Comparison of ENCODE assay signal across 10 cellular contexts in genomic region chr19:4709440-4710280, GRCh38. TPM values are rescaled to one million over a fixed set of nuclear protein-coding genes. Genes with fewer than 3 reads are reported as not detected.
DNase-seq lines count a peak whose midpoint lies in the region; ATAC-seq and TF ChIP-seq lines count a peak whose summit lies in the region.
"Had no signal": no experiment of that assay in that cellular context is flagged by ENCODE, and none has a peak within 500 bp of the region (broad histone marks: within the 10 kb centered on the region; RNA-seq: fewer than 3 reads in every experiment).

No MANE protein-coding gene starts in this region.

- ATAC-seq in HG03571 (IDR thresholded peaks at IDR 0.05; ENCODE audit: unreplicated experiment): no peak

- no peak for TF ChIP-seq POLR2A in ovary (IDR thresholded peaks at IDR 0.05)

- H3K36me3 ChIP-seq in adipocyte (ENCODE audit: control insufficient read depth, insufficient read depth, low read length, severe bottlenecking) (peaks cover 36% of the 10 kb centered on the region), iPS-15b (ENCODE audit: control insufficient read depth, insufficient read depth, low read length) (peaks cover 33% of the 10 kb centered on the region), ovary (no peaks in the 10 kb centered on the region)

- intact Hi-C loops in ovary (cut with DNase I): no loop called here

- TF ChIP-seq EP300 in ovary (IDR thresholded peaks at IDR 0.05): no peak

- DNase-seq in M059J (ENCODE audit: low read depth): peak; percentile 19
- DNase-seq in adipocyte (ENCODE audit: low read depth): no peak
- DNase-seq in stimulated activated CD8-positive, alpha-beta memory T cell treated with anti-CD3 and anti-CD28 coated beads, Interleukin-15, amount 100 ng/mL, for 1 hour (ENCODE audit: low read depth): peak; percentile 5
- no peak for DNase-seq in ovary
- no peak for DNase-seq in Kasumi-1 (lab: John Stamatoyannopoulos, UW)
- DNase-seq: activated B cell treated with CpG ODN at 0.5 μM for 24 hours, NCI-H2081 treated with DMSO at 0.1 percent for 48 hours, PC-9 had no signal

- H3K4me1 ChIP-seq in adipocyte (ENCODE audit: control insufficient read depth, insufficient read depth, low read length) (peaks cover 53% of the 10 kb centered on the region), iPS-15b (ENCODE audit: control insufficient read depth, insufficient read depth, low read length) (no peaks in the 10 kb centered on the region), ovary (ENCODE audit: insufficient read depth) (peaks cover 11% of the 10 kb centered on the region)

- no peak for TF ChIP-seq CTCF in ovary (IDR thresholded peaks at IDR 0.05)

- H3K9ac ChIP-seq in adipocyte (ENCODE audit: low read length): peak overlapping the region; percentile 27
- H3K9ac ChIP-seq in iPS-15b (ENCODE audit: low read depth, low read length): peak overlapping the region; percentile 37

- H3K4me3 ChIP-seq in adipocyte (ENCODE audit: low read length): no peak overlapping the region
- H3K4me3 ChIP-seq in iPS-15b (ENCODE audit: low read depth, low read length): no peak overlapping the region
- no peak overlapping the region for H3K4me3 ChIP-seq in ovary
- H3K4me3 ChIP-seq: PC-9 had no signal

- no peak overlapping the region for H3K27ac ChIP-seq in ovary
- H3K27ac ChIP-seq: PC-9 had no signal

- 81 to 89% (median 85%) methylated on average over 20 of the region's 20 CpGs for WGBS in ovary, 3 donors

- H3K9me3 ChIP-seq in adipocyte (ENCODE audit: control insufficient read depth, low read length) (no peaks in the 10 kb centered on the region), iPS-15b (ENCODE audit: control insufficient read depth, insufficient read depth, low read length) (no peaks in the 10 kb centered on the region), ovary (no peaks in the 10 kb centered on the region)

- H3K27me3 ChIP-seq in adipocyte (replicated peaks; ENCODE audit: control insufficient read depth, insufficient read depth, low read length): no peaks in the 10 kb centered on the region
- no peaks in the 10 kb centered on the region for H3K27me3 ChIP-seq in iPS-15b (ENCODE audit: control insufficient read depth, insufficient read depth, low read length)
- H3K27me3 ChIP-seq in ovary: no peaks in the 10 kb centered on the region

RNA-seq across cellular contexts. Expression of gene DPP9, which starts 14.0 kb away (rescaled TPM):
- total RNA-seq in M059J (2014; rRNA removed; shearing (Covaris generic)): 67.0 and 71.4 TPM in 2 replicates
- 10 to 100 TPM; 26.9 to 69.5 (median 44.3) TPM for total RNA-seq in ovary
- 10 to 100 TPM; 14.4 to 29.3 TPM for polyA plus RNA-seq in ovary

RNA-seq across cellular contexts. Expression of gene MYDGF, which starts 39.5 kb away (rescaled TPM):
- 276 and 367 TPM in 2 replicates for total RNA-seq in M059J (2014; rRNA removed; shearing (Covaris generic))
- 10 to 100 TPM; 28.6 to 76.1 (median 59.4) TPM for total RNA-seq in ovary
- polyA plus RNA-seq in ovary: 10 to 100 TPM; 44.5 to 85.4 TPM

Comparison
In these comparisons a context has a peak if more than half of its experiments do, and no peak if none do; other contexts are left out.
1. DNase-seq: peak in M059J (single experiment) and stimulated activated CD8-positive, alpha-beta memory T cell treated with anti-CD3 and anti-CD28 coated beads, Interleukin-15, amount 100 ng/mL, for 1 hour (single experiment); none in adipocyte (single experiment), ovary (0 of 5) and Kasumi-1 (0 of 2).